In genomic region chr16:20320178-20320577, GRCh38 we compare ENCODE assay signal across 8 cellular contexts. TPM values are rescaled to one million over a fixed set of nuclear protein-coding genes. Genes with fewer than 3 reads are reported as not detected.
"Had no signal": no experiment of that assay in that cellular context is flagged by ENCODE, and none has a peak within 500 bp of the region (broad histone marks: within the 10 kb centered on the region; RNA-seq: fewer than 3 reads in every experiment).

No MANE protein-coding gene starts in this region.

- ATAC-seq: GM12878 had no signal

- DNase-seq: GDM1 had no signal

- FAIRE-seq: G401.6, GM12878, GM12891, GM12892, GM18507, GM19239 had no signal

- H3K4me3 ChIP-seq: GM12878 had no signal

RNA-seq across cellular contexts. Expression of gene GP2, which starts 7.1 kb away (rescaled TPM):
- total RNA-seq: G401 had no signal
- polyA plus RNA-seq: GM12878 had no signal

RNA-seq across cellular contexts. Expression of gene UMOD, which starts 32.3 kb away (rescaled TPM):
- total RNA-seq: G401, GM12878 had no signal
- polyA plus RNA-seq: GM12878 had no signal
